ENCODE assay signal across 8 cellular contexts in the genomic region with DNA sequence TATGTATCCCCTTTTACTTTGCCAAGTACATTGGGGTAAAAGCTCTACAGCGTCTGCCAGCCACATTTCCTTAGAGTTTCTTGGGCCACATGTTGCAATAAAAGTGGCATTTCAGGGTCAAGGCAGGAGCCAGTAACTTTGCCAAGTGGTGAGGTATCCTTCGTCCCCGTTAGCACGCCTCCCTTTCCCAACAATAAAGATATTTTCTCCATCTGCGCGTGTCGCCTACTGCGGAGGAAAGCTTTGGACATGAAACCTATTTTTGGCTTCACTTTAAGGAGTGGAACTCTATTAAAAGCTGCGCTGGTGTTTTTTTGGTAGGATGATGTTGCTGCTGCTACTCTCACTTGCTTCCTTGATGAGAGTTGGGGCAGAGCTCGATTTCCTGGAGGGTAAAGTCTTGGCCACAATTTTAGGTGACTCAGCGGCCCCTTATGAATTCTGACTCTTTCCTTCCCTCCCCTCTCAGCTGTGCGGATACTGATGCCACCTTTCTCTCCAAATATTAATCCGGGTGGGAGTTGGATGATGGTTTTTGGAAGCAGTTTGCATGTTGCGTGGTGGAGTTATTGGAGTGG. TPM values are rescaled to one million over a fixed set of nuclear protein-coding genes. Genes with fewer than 3 reads are reported as not detected.
DNase-seq lines count a peak whose midpoint lies in the region; ATAC-seq, FAIRE-seq and TF ChIP-seq lines count a peak whose summit lies in the region.

No MANE protein-coding gene starts in this region.

- CTCF ChIA-PET in AG04450 (lab: Charles Lee) (interaction anchor here (0.7 kb wide), 1 partner anchor 10 kb away, joined by 3 read pairs; no protein-coding TSS in a partner anchor), endothelial cell of umbilical vein (lab: Charles Lee) (interaction anchor here (0.8 to 1.1 kb wide), 4 partner anchors 11 to 772 kb away, joined by 3 to 4 read pairs (median 4); no protein-coding TSS in a partner anchor)

- H3K9me1 ChIP-seq in endothelial cell of umbilical vein (replicated peaks; ENCODE audit: control insufficient read depth, extremely low read depth, insufficient read depth, low read length): no peaks in the 10 kb centered on the region

- H3K27me3 ChIP-seq in AG04450 (ENCODE audit: control insufficient read depth, insufficient read depth, low read length) (no peaks in the 10 kb centered on the region), endothelial cell of umbilical vein (ENCODE audit: control insufficient read depth in 2 of 2, insufficient read depth in 2 of 2, low read length in 2 of 2) (no peaks in the 10 kb centered on the region), thymus (ENCODE audit: control insufficient read depth, insufficient read depth) (no peaks in the 10 kb centered on the region)

- dilution Hi-C loops in endothelial cell of umbilical vein (cut with MboI; ENCODE audit: extremely low pct_ligation_motif_present, low sequenced_read_pairs): no loop called here

- 14% methylated on average over 14 of the region's 14 CpGs for WGBS in thymus

- H3K36me3 ChIP-seq in endothelial cell of umbilical vein (ENCODE audit: control insufficient read depth in 2 of 2, extremely low read depth in 1 of 2, insufficient read depth in 2 of 2, low read length in 2 of 2) (no peaks in the 10 kb centered on the region), thymus (ENCODE audit: control insufficient read depth, insufficient read depth) (peaks cover 5% of the 10 kb centered on the region)

- FAIRE-seq in HTR-8/SVneo (lab: Jason Lieb, UNC) (peak; percentile 90), endothelial cell of umbilical vein (lab: Jason Lieb, UNC) (no peak), GM12891 (lab: Jason Lieb, UNC) (no peak)

- H3K9me3 ChIP-seq in AG04450 (ENCODE audit: control insufficient read depth, insufficient read depth, low read length) (peaks cover 8% of the 10 kb centered on the region), endothelial cell of umbilical vein (replicated peaks; ENCODE audit: control insufficient read depth, insufficient read depth, low read length) (no peaks in the 10 kb centered on the region), thymus (ENCODE audit: control insufficient read depth) (no peaks in the 10 kb centered on the region)

- TF ChIP-seq CTCF in AG04450 (IDR thresholded peaks at IDR 0.05; ENCODE audit: low read depth, low read length) (no peak), endothelial cell of umbilical vein (IDR thresholded peaks at IDR 0.05; ENCODE audit: extremely low read depth in 1 of 2, insufficient read depth in 1 of 2, low read depth in 1 of 2, low read length in 2 of 2) (no peak)

- ATAC-seq in GM18909 (IDR thresholded peaks at IDR 0.05; ENCODE audit: poor library complexity, unreplicated experiment): peak; percentile 11

- H3K4me3 ChIP-seq in AG04450 (ENCODE audit: low read depth, low read length) (peak overlapping the region; percentile 93), endothelial cell of umbilical vein (replicated peaks in 1 of 3; ENCODE audit: insufficient read depth in 1 of 3, low read depth in 1 of 3, low read length in 3 of 3) (peak overlapping the region; percentile 37 to 89 (median 67)), thymus (ENCODE audit: low read length) (peak overlapping the region; percentile 82)

- BruUV-seq in endothelial cell of umbilical vein (replicated peaks; lab: Mats Ljungman, UMichigan): TSS peak; percentile 67

- H3K79me2 ChIP-seq in endothelial cell of umbilical vein (ENCODE audit: control insufficient read depth, insufficient read depth, low read length): no peaks in the 10 kb centered on the region

- peak overlapping the region; percentile 91 for H3K9ac ChIP-seq in endothelial cell of umbilical vein (replicated peaks; ENCODE audit: extremely low read depth, insufficient read depth, low read length)

- H3K4me2 ChIP-seq in endothelial cell of umbilical vein (ENCODE audit: insufficient read depth, low read length): peak overlapping the region; percentile 95

- DNase-seq in AG04450 (ENCODE audit: low read depth, low spot score) (no peak), HTR-8/SVneo (ENCODE audit: insufficient read length, low spot score) (peak; percentile 31), endothelial cell of umbilical vein (ENCODE audit: low read depth, low spot score) (no peak), myocyte (ENCODE audit: low read depth) (peak; percentile 76), GM12891 (ENCODE audit: insufficient read length, low spot score) (no peak)
- DNase-seq in activated CD4-positive, alpha-beta T cell treated with anti-CD3 and anti-CD28 coated beads for 4 hours: peak; percentile 31 to 44

- H3K27ac ChIP-seq in AG04450 (ENCODE audit: low read depth, low read length) (peak overlapping the region; percentile 96), endothelial cell of umbilical vein (ENCODE audit: insufficient read depth, low read depth, low read length) (peak overlapping the region; percentile 76), thymus (ENCODE audit: low read depth) (peak overlapping the region; percentile 100)

- intact Hi-C loops in endothelial cell of umbilical vein (cut with micrococcal nuclease): loop anchor here (2.0 to 5.0 kb wide), 3 partner anchors 224 to 772 kb away; no protein-coding TSS in a partner anchor

- H3K4me1 ChIP-seq in endothelial cell of umbilical vein (ENCODE audit: control insufficient read depth, extremely low read depth, insufficient read depth, low read length) (peaks cover 12% of the 10 kb centered on the region), thymus (ENCODE audit: control insufficient read depth, insufficient read depth, low read length) (peaks cover 6% of the 10 kb centered on the region)

- H4K20me1 ChIP-seq in endothelial cell of umbilical vein (replicated peaks; ENCODE audit: control insufficient read depth, extremely low read depth, insufficient read depth, low read length): no peaks in the 10 kb centered on the region

- TF ChIP-seq POLR2A in endothelial cell of umbilical vein (IDR thresholded peaks at IDR 0.05; ENCODE audit: low read depth, low read length) (no peak), GM12891 (IDR thresholded peaks at IDR 0.05; ENCODE audit: low read depth, low read length) (no peak)

- H2AFZ ChIP-seq in endothelial cell of umbilical vein (ENCODE audit: low read depth, low read length): peak overlapping the region; percentile 97

- POLR2A ChIA-PET in AG04450 (lab: Yijun Ruan, JAX) (interaction anchor here (0.6 to 1.0 kb wide), 2 partner anchors 20 to 308 kb away, joined by 3 read pairs; no protein-coding TSS in a partner anchor), endothelial cell of umbilical vein (lab: Charles Lee) (no interaction called here)

TF ChIP-seq in endothelial cell of umbilical vein, 7 proteins besides CTCF, POLR2A, EP300 and RAD21:
- TF ChIP-seq, protein P1, sequence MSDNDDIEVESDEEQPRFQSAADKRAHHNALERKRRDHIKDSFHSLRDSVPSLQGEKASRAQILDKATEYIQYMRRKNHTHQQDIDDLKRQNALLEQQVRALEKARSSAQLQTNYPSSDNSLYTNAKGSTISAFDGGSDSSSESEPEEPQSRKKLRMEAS (IDR thresholded peaks at IDR 0.05; ENCODE audit: insufficient read depth, insufficient read length): no peak
- TF ChIP-seq JUN (IDR thresholded peaks at IDR 0.05; ENCODE audit: borderline replicate concordance, insufficient read depth, insufficient read length, low read depth) (no peak), GATA2 (IDR thresholded peaks at IDR 0.05; ENCODE audit: insufficient read depth, insufficient read length, low read depth, low read length) (peak; percentile 32), MYC (IDR thresholded peaks at IDR 0.05; ENCODE audit: low read depth, low read length) (no peak), FOS (IDR thresholded peaks at IDR 0.05; ENCODE audit: borderline replicate concordance, insufficient read depth, low read length) (peak; percentile 26), POLR2AphosphoS5 (IDR thresholded peaks at IDR 0.05; ENCODE audit: insufficient read depth, low read depth, low read length) (no peak), EZH2 (IDR thresholded peaks at IDR 0.05; ENCODE audit: borderline replicate concordance, low read depth, low read length, severe bottlenecking) (no peak)
TF ChIP-seq in endothelial cell of umbilical vein: peak in this region for 2.

TF ChIP-seq in GM12891, 5 proteins besides CTCF, POLR2A, EP300 and RAD21:
- TF ChIP-seq POLR2AphosphoS5 (IDR thresholded peaks at IDR 0.05; ENCODE audit: low read depth, low read length) (no peak), SPI1 (IDR thresholded peaks at IDR 0.05; ENCODE audit: low read depth, low read length) (no peak), PAX5 (IDR thresholded peaks at IDR 0.05; ENCODE audit: insufficient read depth, low read length, severe bottlenecking) (no peak), POU2F2 (IDR thresholded peaks at IDR 0.05; ENCODE audit: low read depth, low read length) (no peak), TAF1 (IDR thresholded peaks at IDR 0.05; ENCODE audit: low read depth, low read length) (no peak)

RNA-seq across cellular contexts. Expression of a gene that starts 0.9 kb away (rescaled TPM):
- polyA plus RNA-seq in AG04450 (2011; rRNA removed) (13.6 and 21.0 TPM in 2 replicates), endothelial cell of umbilical vein (3.3 and 3.8 TPM in 2 replicates), thymus (34.7 TPM)
- 19.9 and 20.8 TPM in 2 replicates for polyA minus RNA-seq in AG04450 (2011; rRNA and poly(A)+ RNA removed)
- total RNA-seq in endothelial cell of umbilical vein (9.9 and 10.5 TPM in 2 replicates), myocyte (17.5 and 18.5 TPM in 2 replicates)
- 5.7 and 6.6 TPM in 2 replicates for polyA plus RNA-seq in endothelial cell of umbilical vein (2011; cell fraction: cytosol; rRNA removed)
- 8.0 and 11.0 TPM in 2 replicates for polyA plus RNA-seq in endothelial cell of umbilical vein (2011; cell fraction: nucleus; rRNA removed)
- polyA plus RNA-seq in endothelial cell of umbilical vein (2012): 4.6 and 8.4 TPM in 2 replicates
- polyA minus RNA-seq in endothelial cell of umbilical vein: 14.4 and 24.7 TPM in 2 replicates
- 27.3 TPM for polyA minus RNA-seq in endothelial cell of umbilical vein (2011; cell fraction: cytosol; rRNA and poly(A)+ RNA removed)
- 27.2 and 28.7 TPM in 2 replicates for polyA minus RNA-seq in endothelial cell of umbilical vein (2011; cell fraction: nucleus; rRNA and poly(A)+ RNA removed)
- 9.7 TPM for polyA plus RNA-seq in myocyte (2012)
- polyA plus RNA-seq in GM12891 (2012; ENCODE audit: low read depth, missing spikeins): 9.9 TPM

Comparison
In these comparisons a context has a peak if more than half of its experiments do, and no peak if none do; other contexts are left out.
1. DNase-seq: peak in HTR-8/SVneo (single experiment), activated CD4-positive, alpha-beta T cell treated with anti-CD3 and anti-CD28 coated beads for 4 hours (2 of 2) and myocyte (single experiment); none in AG04450 (single experiment), endothelial cell of umbilical vein (single experiment) and GM12891 (single experiment).
2. Peak in every context shown above with its lines, with median percentiles within 50 percentile points of each other: H3K27ac ChIP-seq and H3K4me3 ChIP-seq.